Comparison of ENCODE assay signal across 22 cellular contexts in the genomic region with DNA sequence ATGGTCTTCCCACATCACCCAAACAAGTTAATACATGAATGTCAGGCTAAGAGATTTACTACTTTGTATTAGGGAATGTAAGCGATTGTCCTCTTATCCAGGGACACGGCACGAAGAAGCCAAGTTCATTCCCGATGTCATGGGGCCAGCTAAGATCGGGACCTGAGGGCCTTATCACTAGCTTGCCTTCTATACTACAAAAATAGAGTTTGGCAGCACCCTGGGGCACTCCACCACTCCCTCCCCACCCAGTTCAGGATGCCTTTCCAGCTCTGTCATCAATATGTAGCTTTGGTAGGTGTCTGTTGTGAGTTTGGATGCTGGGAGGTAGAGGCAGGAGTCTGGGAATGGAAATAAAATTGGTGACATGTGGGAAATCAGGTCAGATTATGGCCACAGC.
"Had no signal": no experiment of that assay in that cellular context is flagged by ENCODE, and none has a peak within 500 bp of the region (broad histone marks: within the 10 kb centered on the region; RNA-seq: fewer than 3 reads in every experiment).

No MANE protein-coding gene starts in this region.

- H3K36me3 ChIP-seq: esophagus squamous epithelium, gastrocnemius medialis, left lung, lower lobe of right lung had no signal

- H3K27ac Mint-ChIP-seq: mesothelial cell of epicardium had no signal

- H3K36me3 Mint-ChIP-seq: mesothelial cell of epicardium, naive B cell had no signal

- H3K27me3 ChIP-seq: gastrocnemius medialis, left lung had no signal

- H3K27ac ChIP-seq: coronary artery, dorsolateral prefrontal cortex, epithelial cell of prostate, esophagus squamous epithelium, gastrocnemius medialis, left lung, lower lobe of right lung had no signal

- H3K4me1 ChIP-seq: esophagus squamous epithelium, gastrocnemius medialis, left lung, lower lobe of right lung had no signal

- H3K4me1 Mint-ChIP-seq: naive B cell had no signal

- DNase-seq: dermis blood vessel endothelial cell; dorsolateral prefrontal cortex; effector CD4-positive, alpha-beta T cell; effector memory CD4-positive, alpha-beta T cell; erythroblast; esophagus squamous epithelium; foreskin fibroblast; foreskin melanocyte; gastrocnemius medialis; glutamatergic neuron; head of caudate nucleus; hippocampal formation; left cardiac atrium; left lung; lower lobe of right lung; mesenchymal stem cell; mucosa of descending colon; naive B cell had no signal

- H3K4me3 ChIP-seq: coronary artery, dorsolateral prefrontal cortex, esophagus squamous epithelium, gastrocnemius medialis, left lung, lower lobe of right lung, mucosa of descending colon had no signal

- H3K9me3 ChIP-seq: esophagus squamous epithelium, gastrocnemius medialis, left lung, lower lobe of right lung, mucosa of descending colon had no signal

- H3K4me3 Mint-ChIP-seq: mesothelial cell of epicardium, naive B cell had no signal

- ATAC-seq: esophagus mucosa, gastrocnemius medialis, left cardiac atrium, left lung, lower lobe of right lung, mucosa of descending colon had no signal

- H3K9me3 Mint-ChIP-seq: mesothelial cell of epicardium, naive B cell had no signal
